Comparison of ENCODE assay signal across 31 cellular contexts in genomic region chrX:86349115-86349514, GRCh38.
"Had no signal": no experiment of that assay in that cellular context is flagged by ENCODE, and none has a peak within 500 bp of the region (broad histone marks: within the 10 kb centered on the region; RNA-seq: fewer than 3 reads in every experiment).

No MANE protein-coding gene starts in this region.

- H3K27me3 ChIP-seq: ascending aorta, cardiac muscle cell, esophagus muscularis mucosa, foreskin keratinocyte, gastrocnemius medialis, heart right ventricle had no signal

- DNase-seq: activated CD4-positive, alpha-beta memory T cell treated with anti-CD3 and anti-CD28 coated beads, Interleukin-2, amount 10 ng/mL, durations not matched to agents 7 days and 5 days; activated CD4-positive, alpha-beta T cell treated with anti-CD3 and anti-CD28 coated beads for 1 hour; activated CD4-positive, alpha-beta T cell treated with anti-CD3 and anti-CD28 coated beads for 4 hours; activated CD4-positive, alpha-beta T cell treated with anti-CD3 and anti-CD28 coated beads, Interleukin-2, amount 10 ng/mL, durations not matched to agents 7 days and 5 days; activated CD4-positive, alpha-beta T cell treated with anti-CD3 and anti-CD28 coated beads, Interleukin-2, amount 50 U/mL, for 4 hours; activated CD8-positive, alpha-beta memory T cell treated with anti-CD3 and anti-CD28 coated beads, Interleukin-2, amount 50 U/mL, for 48 hours; activated gamma-delta T cell; activated naive CD4-positive, alpha-beta T cell; activated naive CD4-positive, alpha-beta T cell treated with anti-CD3 and anti-CD28 coated beads, Interleukin-2, amount 10 ng/mL, durations not matched to agents 7 days and 5 days; activated naive CD8-positive, alpha-beta T cell treated with anti-CD3 and anti-CD28 coated beads, Interleukin-2, amount 10 ng/mL, durations not matched to agents 7 days and 5 days; activated T-cell treated with anti-CD3 and anti-CD28 coated beads for 4 hours; activated T-cell treated with anti-CD3 and anti-CD28 coated beads, Interleukin-2, amount 50 U/mL, for 24 hours; activated T-cell treated with anti-CD3 and anti-CD28 coated beads, Interleukin-2, amount 50 U/mL, for 72 hours; central memory CD4-positive, alpha-beta T cell; cerebellar nuclear complex; dorsolateral prefrontal cortex; effector memory CD4-positive, alpha-beta T cell; erythroblast; foreskin keratinocyte; gastrocnemius medialis; heart right ventricle; T-helper 2 cell had no signal

- H3K9me3 ChIP-seq: ascending aorta, breast epithelium, esophagus muscularis mucosa, gastrocnemius medialis, heart right ventricle had no signal

- H3K36me3 Mint-ChIP-seq: activated naive CD4-positive, alpha-beta T cell treated with anti-CD3 and anti-CD28 coated beads, Interleukin-2, amount 10 ng/mL, durations not matched to agents 7 days and 5 days; activated naive CD4-positive, alpha-beta T cell treated with anti-CD3 and anti-CD28 coated beads, Interleukin-2, amount 50 U/mL, for 72 hours; activated naive CD8-positive, alpha-beta T cell treated with anti-CD3 and anti-CD28 coated beads, Interleukin-2, amount 10 ng/mL, durations not matched to agents 7 days and 5 days; brain had no signal

- H3K36me3 ChIP-seq: ascending aorta, breast epithelium, cardiac muscle cell, esophagus muscularis mucosa, gastrocnemius medialis, heart right ventricle had no signal

- H3K9me3 Mint-ChIP-seq: activated CD4-positive, alpha-beta memory T cell treated with anti-CD3 and anti-CD28 coated beads, Interleukin-2, amount 10 ng/mL, durations not matched to agents 7 days and 5 days; activated CD4-positive, alpha-beta T cell treated with anti-CD3 and anti-CD28 coated beads, Interleukin-2, amount 10 ng/mL, durations not matched to agents 7 days and 5 days; activated naive CD4-positive, alpha-beta T cell treated with anti-CD3 and anti-CD28 coated beads, Interleukin-2, amount 10 ng/mL, durations not matched to agents 7 days and 5 days; activated naive CD4-positive, alpha-beta T cell treated with anti-CD3 and anti-CD28 coated beads, Interleukin-2, amount 50 U/mL, for 72 hours; activated T-cell treated with anti-CD3 and anti-CD28 coated beads, Interleukin-2, amount 50 U/mL, for 24 hours; activated T-cell treated with anti-CD3 and anti-CD28 coated beads, Interleukin-2, amount 50 U/mL, for 72 hours; dendritic cell treated with granulocyte-macrophage colony-stimulating factor and Interleukin-4, amounts not matched to agents 40 ng/mL and 50 ng/mL, for 4 days; endodermal cell had no signal

- H3K27me3 Mint-ChIP-seq: activated CD4-positive, alpha-beta memory T cell treated with anti-CD3 and anti-CD28 coated beads, Interleukin-2, amount 10 ng/mL, durations not matched to agents 7 days and 5 days; activated CD4-positive, alpha-beta T cell treated with anti-CD3 and anti-CD28 coated beads, Interleukin-2, amount 10 ng/mL, durations not matched to agents 7 days and 5 days; activated naive CD4-positive, alpha-beta T cell treated with anti-CD3 and anti-CD28 coated beads, Interleukin-2, amount 10 ng/mL, durations not matched to agents 7 days and 5 days; activated naive CD8-positive, alpha-beta T cell treated with anti-CD3 and anti-CD28 coated beads, Interleukin-2, amount 10 ng/mL, durations not matched to agents 7 days and 5 days; brain; dendritic cell treated with granulocyte-macrophage colony-stimulating factor and Interleukin-4, amounts not matched to agents 40 ng/mL and 50 ng/mL, for 4 days had no signal

- H3K4me1 ChIP-seq: ascending aorta, breast epithelium, esophagus muscularis mucosa, foreskin keratinocyte, gastrocnemius medialis, heart right ventricle had no signal

- H3K4me3 ChIP-seq: ascending aorta, breast epithelium, cardiac muscle cell, coronary artery, dorsolateral prefrontal cortex, esophagus muscularis mucosa, gastrocnemius medialis, heart right ventricle had no signal

- H3K4me3 Mint-ChIP-seq: activated CD4-positive, alpha-beta memory T cell treated with anti-CD3 and anti-CD28 coated beads, Interleukin-2, amount 10 ng/mL, durations not matched to agents 7 days and 5 days; activated CD4-positive, alpha-beta T cell treated with anti-CD3 and anti-CD28 coated beads, Interleukin-2, amount 10 ng/mL, durations not matched to agents 7 days and 5 days; activated naive CD4-positive, alpha-beta T cell treated with anti-CD3 and anti-CD28 coated beads, Interleukin-2, amount 10 ng/mL, durations not matched to agents 7 days and 5 days; activated naive CD8-positive, alpha-beta T cell treated with anti-CD3 and anti-CD28 coated beads, Interleukin-2, amount 10 ng/mL, durations not matched to agents 7 days and 5 days; activated T-cell treated with anti-CD3 and anti-CD28 coated beads, Interleukin-2, amount 50 U/mL, for 24 hours; activated T-cell treated with anti-CD3 and anti-CD28 coated beads, Interleukin-2, amount 50 U/mL, for 72 hours; brain; dendritic cell treated with granulocyte-macrophage colony-stimulating factor and Interleukin-4, amounts not matched to agents 40 ng/mL and 50 ng/mL, for 4 days; endodermal cell had no signal

- H3K27ac ChIP-seq: ascending aorta, breast epithelium, cardiac muscle cell, coronary artery, dorsolateral prefrontal cortex, esophagus muscularis mucosa, foreskin keratinocyte, gastrocnemius medialis, heart right ventricle had no signal

- H3K4me1 Mint-ChIP-seq: activated CD4-positive, alpha-beta memory T cell treated with anti-CD3 and anti-CD28 coated beads, Interleukin-2, amount 10 ng/mL, durations not matched to agents 7 days and 5 days; activated CD4-positive, alpha-beta T cell treated with anti-CD3 and anti-CD28 coated beads, Interleukin-2, amount 10 ng/mL, durations not matched to agents 7 days and 5 days; activated naive CD4-positive, alpha-beta T cell treated with anti-CD3 and anti-CD28 coated beads, Interleukin-2, amount 10 ng/mL, durations not matched to agents 7 days and 5 days; activated naive CD8-positive, alpha-beta T cell treated with anti-CD3 and anti-CD28 coated beads, Interleukin-2, amount 10 ng/mL, durations not matched to agents 7 days and 5 days had no signal

- H3K27ac Mint-ChIP-seq: activated CD4-positive, alpha-beta memory T cell treated with anti-CD3 and anti-CD28 coated beads, Interleukin-2, amount 10 ng/mL, durations not matched to agents 7 days and 5 days; activated CD4-positive, alpha-beta T cell treated with anti-CD3 and anti-CD28 coated beads, Interleukin-2, amount 10 ng/mL, durations not matched to agents 7 days and 5 days; activated naive CD4-positive, alpha-beta T cell treated with anti-CD3 and anti-CD28 coated beads, Interleukin-2, amount 10 ng/mL, durations not matched to agents 7 days and 5 days; activated naive CD4-positive, alpha-beta T cell treated with anti-CD3 and anti-CD28 coated beads, Interleukin-2, amount 50 U/mL, for 72 hours; activated naive CD8-positive, alpha-beta T cell treated with anti-CD3 and anti-CD28 coated beads, Interleukin-2, amount 10 ng/mL, durations not matched to agents 7 days and 5 days; activated T-cell treated with anti-CD3 and anti-CD28 coated beads, Interleukin-2, amount 50 U/mL, for 24 hours; activated T-cell treated with anti-CD3 and anti-CD28 coated beads, Interleukin-2, amount 50 U/mL, for 72 hours; brain; dendritic cell treated with granulocyte-macrophage colony-stimulating factor and Interleukin-4, amounts not matched to agents 40 ng/mL and 50 ng/mL, for 4 days; endodermal cell had no signal

- ATAC-seq: activated naive CD4-positive, alpha-beta T cell treated with anti-CD3 and anti-CD28 coated beads, Interleukin-2, amount 50 U/mL, for 72 hours; activated T-cell treated with anti-CD3 and anti-CD28 coated beads, Interleukin-2, amount 50 U/mL, for 72 hours; foreskin keratinocyte; gastrocnemius medialis; heart right ventricle had no signal
